In the genomic region with DNA sequence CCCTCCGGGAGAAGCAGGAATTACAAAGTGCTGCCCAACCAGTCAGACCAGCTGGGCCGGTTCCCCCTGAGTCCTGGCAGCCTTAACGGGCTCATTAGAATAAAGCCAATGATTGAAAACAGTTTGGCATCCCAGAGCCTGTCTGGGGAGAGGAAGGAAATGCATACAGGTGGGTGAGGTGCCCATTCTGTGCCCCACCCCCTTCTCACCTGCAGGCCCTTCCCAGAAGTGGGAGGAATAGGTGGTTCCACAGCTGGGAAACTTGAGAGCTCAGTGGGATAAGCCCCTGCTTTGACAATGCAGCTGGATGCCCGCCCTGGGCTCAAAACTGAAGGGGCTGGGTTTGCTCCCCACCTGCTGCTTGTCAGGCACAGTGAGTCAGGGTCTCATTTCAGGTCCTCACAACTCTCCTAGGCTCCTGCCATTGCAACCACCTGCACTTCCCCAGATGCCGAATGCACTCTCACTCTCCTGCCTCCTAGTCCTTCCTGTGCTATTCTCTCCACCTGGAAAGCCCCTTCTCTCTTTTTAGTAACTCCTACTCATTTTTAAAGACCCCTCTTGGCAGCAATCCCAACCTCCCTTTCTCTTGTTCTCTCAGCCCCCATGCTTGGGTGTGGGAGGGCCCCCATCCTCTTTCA, we compare ENCODE assay signal across 12 cellular contexts. TPM values are rescaled to one million over a fixed set of nuclear protein-coding genes. Genes with fewer than 3 reads are reported as not detected.
DNase-seq lines count a peak whose midpoint lies in the region; FAIRE-seq and TF ChIP-seq lines count a peak whose summit lies in the region.
"Had no signal": no experiment of that assay in that cellular context is flagged by ENCODE, and none has a peak within 500 bp of the region (broad histone marks: within the 10 kb centered on the region; RNA-seq: fewer than 3 reads in every experiment).

No MANE protein-coding gene starts in this region.

- H3K36me3 ChIP-seq in bronchial epithelial cell (ENCODE audit: control insufficient read depth, insufficient read depth, low read length) (no peaks in the 10 kb centered on the region), mucosa of rectum (ENCODE audit: control insufficient read depth in 2 of 2, insufficient read depth in 2 of 2, low read length in 2 of 2) (no peaks in the 10 kb centered on the region)

- peak overlapping the region; percentile 9 to 48 for H3K27ac ChIP-seq in mucosa of rectum (ENCODE audit: low read depth in 2 of 2, low read length in 2 of 2)
- H3K27ac ChIP-seq: testis had no signal

- TF ChIP-seq CTCF in bronchial epithelial cell (IDR thresholded peaks at IDR 0.05; ENCODE audit: insufficient read depth, low read length, severe bottlenecking) = no peak

- H3K27me3 ChIP-seq in bronchial epithelial cell (ENCODE audit: control insufficient read depth, insufficient read depth, low read length) (no peaks in the 10 kb centered on the region), mucosa of rectum (ENCODE audit: control insufficient read depth in 2 of 2, insufficient read depth in 2 of 2, low read length in 2 of 2) (no peaks in the 10 kb centered on the region)
- H3K27me3 ChIP-seq: testis had no signal

- H3K9me3 ChIP-seq in mucosa of rectum (ENCODE audit: control insufficient read depth in 2 of 2, low read length in 2 of 2) = no peaks in the 10 kb centered on the region
- H3K9me3 ChIP-seq: testis had no signal

- H3K4me1 ChIP-seq in mucosa of rectum (ENCODE audit: control insufficient read depth in 2 of 2, insufficient read depth in 2 of 2, low read length in 2 of 2) = peaks cover 7 to 11% of the 10 kb centered on the region in 2 donors
- H3K4me1 ChIP-seq: testis had no signal

- no peak for FAIRE-seq in bronchial epithelial cell (lab: Jason Lieb, UNC)

- H3K9ac ChIP-seq in mucosa of rectum (ENCODE audit: low read depth in 1 of 2, low read length in 2 of 2) = peak overlapping the region in 1 of 2 donors; percentile 3

- no peak overlapping the region for H3K4me3 ChIP-seq in bronchial epithelial cell (ENCODE audit: low read depth, low read length)
- H3K4me3 ChIP-seq in mucosa of rectum (ENCODE audit: low read length in 2 of 2) = no peak overlapping the region
- H3K4me3 ChIP-seq: testis had no signal

- peak; percentile 89 for DNase-seq in ELF-1 (ENCODE audit: low read depth, low spot score)
- DNase-seq in NCI-H1105 treated with DMSO at 0.1 percent for 48 hours (lab: John Stamatoyannopoulos, UW) = peak; percentile 82
- DNase-seq in bronchial epithelial cell (ENCODE audit: low read depth) = peak; percentile 81
- DNase-seq in hippocampal formation (lab: John Stamatoyannopoulos, UW) = no peak
- DNase-seq in T-helper 1 cell = no peak
- no peak for DNase-seq in activated naive CD4-positive, alpha-beta T cell treated with anti-CD3 and anti-CD28 coated beads, Interleukin-2, amount 50 U/mL, for 16 hours
- DNase-seq in GDM1 (lab: John Stamatoyannopoulos, UW) = no peak
- DNase-seq: activated B cell treated with CpG ODN at 0.5 μM for 24 hours; central memory CD4-positive, alpha-beta T cell; NCI-H1436 treated with DMSO at 0.1 percent for 48 hours; testis had no signal

RNA-seq across cellular contexts. Expression of gene BUB1B, which starts 5.5 kb away (rescaled TPM):
- total RNA-seq in bronchial epithelial cell = 0.79 and 0.90 TPM in 2 replicates

RNA-seq across cellular contexts. Expression of gene BMF, which starts 46.7 kb away (rescaled TPM):
- 1.4 and 1.6 TPM in 2 replicates for total RNA-seq in bronchial epithelial cell

Comparison
In these comparisons a context has a peak if more than half of its experiments do, and no peak if none do; other contexts are left out.
1. DNase-seq: peak in ELF-1 (single experiment), NCI-H1105 treated with DMSO at 0.1 percent for 48 hours (single experiment) and bronchial epithelial cell (single experiment); none in hippocampal formation (0 of 2), T-helper 1 cell (0 of 5), activated naive CD4-positive, alpha-beta T cell treated with anti-CD3 and anti-CD28 coated beads, Interleukin-2, amount 50 U/mL, for 16 hours (single experiment) and GDM1 (single experiment).